In the genomic region with DNA sequence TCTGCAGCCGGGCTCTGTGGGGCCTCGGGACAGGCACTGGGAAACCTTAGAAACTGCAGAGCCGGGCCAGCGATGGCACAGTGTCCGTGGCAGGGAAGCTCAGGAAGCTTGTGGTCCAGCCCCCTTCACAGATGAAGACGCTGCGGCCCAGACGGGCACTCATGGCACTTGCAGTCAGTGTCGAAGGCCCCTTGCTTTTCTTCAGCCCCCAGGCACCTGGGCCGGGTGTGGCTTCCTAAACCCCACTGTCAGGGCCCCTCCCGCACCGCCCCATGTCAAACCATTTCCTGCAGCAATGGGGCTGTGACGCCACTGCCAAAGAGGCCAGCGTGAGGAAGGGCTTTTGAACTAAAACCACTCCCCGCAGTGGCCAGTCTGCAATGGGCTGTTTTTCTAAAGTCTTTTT, we compare ENCODE assay signal across 8 cellular contexts.
DNase-seq lines count a peak whose midpoint lies in the region; ATAC-seq and TF ChIP-seq lines count a peak whose summit lies in the region.

No MANE protein-coding gene starts in this region.

- H3K36me3 ChIP-seq in left ventricle myocardium inferior = no peaks in the 10 kb centered on the region

- no peaks in the 10 kb centered on the region for H3K9me3 ChIP-seq in left ventricle myocardium inferior (replicated peaks)

- H3K4me1 ChIP-seq in left ventricle myocardium inferior = no peaks in the 10 kb centered on the region
- H3K4me1 ChIP-seq in foreskin keratinocyte = no peaks in the 10 kb centered on the region

- intact Hi-C loops in left ventricle myocardium inferior (cut with micrococcal nuclease) = no loop called here

- H3K27ac ChIP-seq in left ventricle myocardium inferior (replicated peaks) = no peak overlapping the region
- no peak overlapping the region for H3K27ac ChIP-seq in foreskin keratinocyte

- no peaks in the 10 kb centered on the region for H3K27me3 ChIP-seq in left ventricle myocardium inferior (ENCODE audit: low read depth)
- H3K27me3 ChIP-seq in foreskin keratinocyte = no peaks in the 10 kb centered on the region

- no peak for ATAC-seq in foreskin keratinocyte

- H3K4me3 ChIP-seq in Jurkat, Clone E6-1 (ENCODE audit: low read length) = peak overlapping the region; percentile 21
- no peak overlapping the region for H3K4me3 ChIP-seq in left ventricle myocardium inferior

- DNase-seq in Jurkat, Clone E6-1 (ENCODE audit: low read depth, low spot score) = peak; percentile 76
- DNase-seq in activated CD8-positive, alpha-beta memory T cell treated with anti-CD3 and anti-CD28 coated beads, Interleukin-2, amount 50 U/mL, for 4 hours = peak; percentile 67
- DNase-seq in left ventricle myocardium inferior (peak; percentile 47), NCI-H2081 (lab: John Stamatoyannopoulos, UW) (no peak), DMS 273 treated with DMSO at 0.1 percent for 48 hours (lab: John Stamatoyannopoulos, UW) (no peak), OCI-M2 (lab: John Stamatoyannopoulos, UW; ENCODE audit: unreplicated experiment) (no peak), foreskin keratinocyte (no peak)
- DNase-seq in stimulated activated CD4-positive, alpha-beta T cell treated with anti-CD3 and anti-CD28 coated beads, TNF-alpha, amount 100 ng/mL, for 4 hours (ENCODE audit: low read depth in 3 of 3) = peak; percentile 18 to 42 (median 30)

- TF ChIP-seq CTCF in left ventricle myocardium inferior (IDR thresholded peaks at IDR 0.05; ENCODE audit: borderline replicate concordance) = no peak
- TF ChIP-seq CTCF in foreskin keratinocyte (conservative IDR thresholded peaks at IDR 0.05) = no peak

Comparison
In these comparisons a context has a peak if more than half of its experiments do, and no peak if none do; other contexts are left out.
1. DNase-seq: peak in Jurkat, Clone E6-1 (single experiment), activated CD8-positive, alpha-beta memory T cell treated with anti-CD3 and anti-CD28 coated beads, Interleukin-2, amount 50 U/mL, for 4 hours (single experiment), left ventricle myocardium inferior (single experiment) and stimulated activated CD4-positive, alpha-beta T cell treated with anti-CD3 and anti-CD28 coated beads, TNF-alpha, amount 100 ng/mL, for 4 hours (3 of 3); none in NCI-H2081 (0 of 2), DMS 273 treated with DMSO at 0.1 percent for 48 hours (single experiment), OCI-M2 (single experiment) and foreskin keratinocyte (0 of 2).